ENCODE assay signal across 8 cellular contexts in the genomic region with DNA sequence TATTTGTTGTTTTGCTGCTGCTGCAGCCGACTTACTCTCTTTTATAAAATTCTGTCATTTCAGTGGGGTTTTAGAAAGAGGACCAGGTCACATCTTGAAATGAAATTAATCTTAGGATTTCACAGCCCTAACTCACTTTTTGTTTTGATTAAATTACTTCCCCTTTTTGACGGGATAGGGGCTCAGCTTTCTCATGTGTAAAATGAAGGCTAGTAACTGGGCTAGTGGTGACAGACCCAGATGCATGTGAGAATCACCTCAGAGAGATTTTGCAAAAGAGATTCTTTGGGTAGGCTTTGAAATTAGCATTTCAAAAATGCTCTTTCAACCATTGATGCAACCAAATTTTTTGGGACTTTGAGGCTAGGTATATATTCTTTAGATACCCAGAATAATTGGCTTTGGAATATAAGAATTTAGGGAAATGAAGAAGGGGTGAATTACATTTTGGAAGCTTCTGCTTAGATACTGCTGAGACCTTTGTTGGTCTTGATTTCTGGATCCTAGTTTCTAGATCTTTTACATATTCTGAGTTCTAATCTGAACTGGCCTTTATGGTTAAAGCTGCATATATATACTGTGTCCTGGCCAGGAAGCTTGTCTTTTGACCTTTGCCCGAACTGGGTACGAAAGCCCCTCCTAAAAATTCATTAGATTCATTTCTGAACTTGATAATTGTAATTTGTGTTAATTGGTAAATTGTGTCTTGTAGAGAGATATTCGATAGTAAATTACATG. TPM values are rescaled to one million over a fixed set of nuclear protein-coding genes. Genes with fewer than 3 reads are reported as not detected.
A peak's percentile ranks its signal among the peaks of the same experiment; 100 is the strongest.
DNase-seq lines count a peak whose midpoint lies in the region; ATAC-seq, FAIRE-seq and TF ChIP-seq lines count a peak whose summit lies in the region.
"Not testable (repeated sequence)": the region's sequence is repeated elsewhere in the genome, so short reads cannot be mapped to it uniquely, and the experiment has no call there.

No MANE protein-coding gene starts in this region.

- CTCF ChIA-PET in activated B cell treated with CpG ODN at 0.5 μM for 24 hours (lab: Charles Lee) = not testable (repeated sequence)

- intact Hi-C loops in activated B cell treated with CpG ODN at 0.5 μM for 24 hours (cut with micrococcal nuclease) = not testable (repeated sequence)

- DNase-seq in GM10266 (ENCODE audit: extremely low spot score) = peak; percentile 6
- not testable (repeated sequence) for DNase-seq in GM19239 (ENCODE audit: insufficient read length, low spot score); activated B cell treated with CpG ODN at 0.5 μM for 24 hours
- DNase-seq in stimulated activated naive B cell treated with anti-CD40 and anti-IgM and Interleukin-4, amounts not matched to agents 10 μg/mL and 1 μg/mL and 100 μg/mL, for 72 hours = peak; percentile 1

- peaks cover 36% of the 10 kb centered on the region for H3K4me1 ChIP-seq in OCI-LY3 (ENCODE audit: low read length)

- ATAC-seq in GM21515 (IDR thresholded peaks at IDR 0.05; ENCODE audit: unreplicated experiment) (peak; percentile 58), HG02973 (IDR thresholded peaks at IDR 0.05; ENCODE audit: unreplicated experiment) (peak; percentile 59), HG03460 (IDR thresholded peaks at IDR 0.05; ENCODE audit: unreplicated experiment) (peak; percentile 64), activated B cell treated with CpG ODN at 0.5 μM for 24 hours (ENCODE audit: low read depth) (peak; percentile 84)
- ATAC-seq in stimulated activated naive B cell treated with anti-CD40 and anti-IgM and Interleukin-4, amounts not matched to agents 10 μg/mL and 1 μg/mL and 100 μg/mL, for 72 hours (replicated peaks) = peak; percentile 84 to 88

- not testable (repeated sequence) for H4K20me1 ChIP-seq in OCI-LY3 (ENCODE audit: insufficient read depth, low read length)

- H3K4me2 ChIP-seq in OCI-LY3 (ENCODE audit: low read length) = peak overlapping the region; percentile 73

- peak overlapping the region; percentile 82 for H3K27ac ChIP-seq in OCI-LY3 (ENCODE audit: low read length)

- H3K36me3 ChIP-seq in OCI-LY3 (replicated peaks; ENCODE audit: low read depth, low read length) = not testable (repeated sequence)

- peaks cover 17% of the 10 kb centered on the region for H3K79me2 ChIP-seq in OCI-LY3 (ENCODE audit: low read length)

- H3K27me3 Mint-ChIP-seq in activated B cell treated with CpG ODN at 0.5 μM for 24 hours; stimulated activated naive B cell treated with anti-CD40 and anti-IgM and Interleukin-4, amounts not matched to agents 10 μg/mL and 1 μg/mL and 100 μg/mL, for 72 hours: not testable (repeated sequence)

- peak; percentile 28 for FAIRE-seq in GM19239 (lab: Jason Lieb, UNC)

- not testable (repeated sequence) for H3K9me3 Mint-ChIP-seq in activated B cell treated with CpG ODN at 0.5 μM for 24 hours; stimulated activated naive B cell treated with anti-CD40 and anti-IgM and Interleukin-4, amounts not matched to agents 10 μg/mL and 1 μg/mL and 100 μg/mL, for 72 hours

- H3K4me3 ChIP-seq in OCI-LY3 (ENCODE audit: low read length) = peak overlapping the region; percentile 55

- H3K4me1 Mint-ChIP-seq in activated B cell treated with CpG ODN at 0.5 μM for 24 hours = peaks cover 17% of the 10 kb centered on the region
- peaks cover 11 to 33% of the 10 kb centered on the region in 2 donors for H3K4me1 Mint-ChIP-seq in stimulated activated naive B cell treated with anti-CD40 and anti-IgM and Interleukin-4, amounts not matched to agents 10 μg/mL and 1 μg/mL and 100 μg/mL, for 72 hours

- POLR2A ChIA-PET in activated B cell treated with CpG ODN at 0.5 μM for 24 hours (lab: Charles Lee) = not testable (repeated sequence)

- peak overlapping the region; percentile 28 for H3K4me3 Mint-ChIP-seq in activated B cell treated with CpG ODN at 0.5 μM for 24 hours
- peak overlapping the region; percentile 48 to 56 for H3K4me3 Mint-ChIP-seq in stimulated activated naive B cell treated with anti-CD40 and anti-IgM and Interleukin-4, amounts not matched to agents 10 μg/mL and 1 μg/mL and 100 μg/mL, for 72 hours

- H3K36me3 Mint-ChIP-seq in activated B cell treated with CpG ODN at 0.5 μM for 24 hours (ENCODE audit: low read depth); stimulated activated naive B cell treated with anti-CD40 and anti-IgM and Interleukin-4, amounts not matched to agents 10 μg/mL and 1 μg/mL and 100 μg/mL, for 72 hours: not testable (repeated sequence)

- not testable (repeated sequence) for H3K9me3 ChIP-seq in OCI-LY3 (ENCODE audit: insufficient read depth, low read length)

- not testable (repeated sequence) for TF ChIP-seq CTCF in GM10266 (IDR thresholded peaks at IDR 0.05; ENCODE audit: control insufficient read depth, insufficient read depth, low read depth, missing control alignments); OCI-LY3 (IDR thresholded peaks at IDR 0.05; ENCODE audit: low read depth, low read length); activated B cell treated with CpG ODN at 0.5 μM for 24 hours (IDR thresholded peaks at IDR 0.05)

- H3K27me3 ChIP-seq in OCI-LY3 (ENCODE audit: low read depth, low read length) = not testable (repeated sequence)

- peak overlapping the region; percentile 72 for H3K27ac Mint-ChIP-seq in activated B cell treated with CpG ODN at 0.5 μM for 24 hours
- H3K27ac Mint-ChIP-seq in stimulated activated naive B cell treated with anti-CD40 and anti-IgM and Interleukin-4, amounts not matched to agents 10 μg/mL and 1 μg/mL and 100 μg/mL, for 72 hours = peak overlapping the region; percentile 20

- not testable (repeated sequence) for H2AFZ ChIP-seq in OCI-LY3 (ENCODE audit: low read depth, low read length)

- H3K9ac ChIP-seq in OCI-LY3 (ENCODE audit: low read length) = peak overlapping the region; percentile 54

RNA-seq across cellular contexts. Expression of a gene that starts 30.1 kb away (rescaled TPM):
- 2.0 and 2.4 TPM in 2 replicates for total RNA-seq in activated B cell treated with CpG ODN at 0.5 μM for 24 hours

RNA-seq across cellular contexts. Expression of a gene that starts 50.3 kb away (rescaled TPM):
- total RNA-seq in activated B cell treated with CpG ODN at 0.5 μM for 24 hours = 1.2 and 1.4 TPM in 2 replicates
